Comparison of ENCODE assay signal across 23 cellular contexts in genomic region chrX:136106920-136107534, GRCh38.
"Had no signal": no experiment of that assay in that cellular context is flagged by ENCODE, and none has a peak within 500 bp of the region (broad histone marks: within the 10 kb centered on the region; RNA-seq: fewer than 3 reads in every experiment).

No MANE protein-coding gene starts in this region.

- H3K9me3 Mint-ChIP-seq: activated naive CD4-positive, alpha-beta T cell treated with anti-CD3 and anti-CD28 coated beads, Interleukin-2, amount 50 U/mL, for 72 hours; activated T-cell treated with anti-CD3 and anti-CD28 coated beads, Interleukin-2, amount 50 U/mL, for 24 hours; activated T-helper 17 cell treated with anti-CD3 and anti-CD28 coated beads, Interleukin-2, amount 50 U/mL, for 72 hours; memory B cell; stimulated activated naive CD8-positive, alpha-beta T cell treated with anti-CD3 and anti-CD28 coated beads, Interleukin-15, Interleukin-2, amounts not matched to agents 100 ng/mL and 50 ng/mL, for 24 hours had no signal

- H3K27ac Mint-ChIP-seq: activated naive CD4-positive, alpha-beta T cell treated with anti-CD3 and anti-CD28 coated beads, Interleukin-2, amount 50 U/mL, for 72 hours; activated T-cell treated with anti-CD3 and anti-CD28 coated beads, Interleukin-2, amount 50 U/mL, for 24 hours; activated T-helper 17 cell treated with anti-CD3 and anti-CD28 coated beads, Interleukin-2, amount 50 U/mL, for 72 hours; brain; memory B cell; nephron; stimulated activated naive CD8-positive, alpha-beta T cell treated with anti-CD3 and anti-CD28 coated beads, Interleukin-15, Interleukin-2, amounts not matched to agents 100 ng/mL and 50 ng/mL, for 24 hours had no signal

- H3K36me3 Mint-ChIP-seq: activated naive CD4-positive, alpha-beta T cell treated with anti-CD3 and anti-CD28 coated beads, Interleukin-2, amount 50 U/mL, for 72 hours; brain; memory B cell had no signal

- ATAC-seq: activated naive CD4-positive, alpha-beta T cell treated with anti-CD3 and anti-CD28 coated beads, Interleukin-2, amount 50 U/mL, for 72 hours; activated T-helper 17 cell treated with anti-CD3 and anti-CD28 coated beads, Interleukin-2, amount 50 U/mL, for 72 hours; gastrocnemius medialis; pancreas; psoas muscle; upper lobe of right lung had no signal

- H3K27me3 Mint-ChIP-seq: activated T-helper 17 cell treated with anti-CD3 and anti-CD28 coated beads, Interleukin-2, amount 50 U/mL, for 72 hours; brain; stimulated activated naive CD8-positive, alpha-beta T cell treated with anti-CD3 and anti-CD28 coated beads, Interleukin-15, Interleukin-2, amounts not matched to agents 100 ng/mL and 50 ng/mL, for 24 hours had no signal

- H3K36me3 ChIP-seq: gastrocnemius medialis, neutrophil, pancreas, right atrium auricular region, thyroid gland, upper lobe of right lung had no signal

- H3K9me3 ChIP-seq: gastrocnemius medialis, neutrophil, pancreas, right atrium auricular region, thyroid gland, upper lobe of right lung had no signal

- H3K4me1 ChIP-seq: gastrocnemius medialis, pancreas, psoas muscle, right atrium auricular region, thyroid gland, upper lobe of right lung had no signal

- H3K27ac ChIP-seq: gastrocnemius medialis, neutrophil, pancreas, psoas muscle, right atrium auricular region, thyroid gland, upper lobe of right lung had no signal

- H3K4me3 Mint-ChIP-seq: activated T-cell treated with anti-CD3 and anti-CD28 coated beads, Interleukin-2, amount 50 U/mL, for 24 hours; activated T-helper 17 cell treated with anti-CD3 and anti-CD28 coated beads, Interleukin-2, amount 50 U/mL, for 72 hours; brain; memory B cell; nephron; stimulated activated naive CD8-positive, alpha-beta T cell treated with anti-CD3 and anti-CD28 coated beads, Interleukin-15, Interleukin-2, amounts not matched to agents 100 ng/mL and 50 ng/mL, for 24 hours had no signal

- FAIRE-seq: pancreas had no signal

- H3K27me3 ChIP-seq: gastrocnemius medialis, neutrophil, pancreas, right atrium auricular region, thyroid gland, upper lobe of right lung had no signal

- DNase-seq: activated CD4-positive, alpha-beta T cell treated with anti-CD3 and anti-CD28 coated beads for 1 hour; activated CD8-positive, alpha-beta memory T cell treated with anti-CD3 and anti-CD28 coated beads for 24 hours; activated CD8-positive, alpha-beta memory T cell treated with anti-CD3 and anti-CD28 coated beads, Interleukin-2, amount 50 U/mL, for 4 hours; activated T-cell treated with anti-CD3 and anti-CD28 coated beads, Interleukin-2, amount 50 U/mL, for 24 hours; aorta; effector memory CD4-positive, alpha-beta T cell; gastrocnemius medialis; head of caudate nucleus; hypothalamus; pancreas; psoas muscle; stimulated activated CD4-positive, alpha-beta T cell treated with anti-CD3 and anti-CD28 coated beads, Interleukin-12 subunit alpha, Interleukin-12 subunit beta, amount 100 ng/mL, for 4 hours; substantia nigra; thyroid gland; upper lobe of right lung had no signal

- H3K4me3 ChIP-seq: gastrocnemius medialis, pancreas, psoas muscle, right atrium auricular region, thyroid gland, upper lobe of right lung had no signal

- H3K4me1 Mint-ChIP-seq: activated T-helper 17 cell treated with anti-CD3 and anti-CD28 coated beads, Interleukin-2, amount 50 U/mL, for 72 hours; brain; memory B cell; nephron had no signal
